8 cellular contexts compared by ENCODE assay signal in the genomic region with DNA sequence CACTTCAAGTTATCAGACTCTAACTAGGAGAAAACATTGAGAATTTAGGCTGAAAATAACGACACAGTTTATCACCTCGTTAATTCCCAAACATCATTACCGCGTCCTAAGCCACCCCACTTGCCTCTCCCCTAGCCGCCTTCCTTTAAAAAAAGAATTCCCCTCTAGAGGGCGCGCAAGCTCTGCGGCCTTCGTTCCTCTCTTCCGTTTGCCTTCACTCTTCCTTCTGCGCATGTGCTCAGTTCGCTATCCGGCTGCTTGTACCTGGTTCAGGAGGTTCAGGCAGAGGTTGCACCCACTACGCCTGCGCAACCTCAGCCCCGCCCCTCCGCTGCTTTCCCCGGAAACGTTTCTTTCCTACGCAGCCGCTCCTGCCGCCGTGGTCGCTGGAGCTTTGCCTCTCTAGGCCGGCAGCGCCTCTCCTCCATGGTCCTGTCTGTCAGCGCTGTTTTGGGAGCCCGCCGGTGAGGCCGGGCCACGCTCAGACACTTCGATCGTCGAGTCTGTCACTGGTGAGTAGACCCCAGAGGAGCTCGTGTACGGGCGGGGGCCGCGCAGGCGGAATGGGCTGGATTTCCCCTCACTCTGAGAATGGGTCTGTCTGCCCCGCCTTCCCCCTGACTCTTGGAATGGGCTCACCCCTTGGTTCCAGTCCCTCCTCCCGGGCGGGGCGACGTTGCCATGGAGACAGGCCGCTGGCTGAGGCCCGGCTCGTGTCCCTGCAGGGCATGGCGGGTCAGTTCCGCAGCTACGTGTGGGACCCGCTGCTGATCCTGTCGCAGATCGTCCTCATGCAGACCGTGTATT. TPM values are rescaled to one million over a fixed set of nuclear protein-coding genes. Genes with fewer than 3 reads are reported as not detected.
DNase-seq lines count a peak whose midpoint lies in the region; ATAC-seq and TF ChIP-seq lines count a peak whose summit lies in the region.

A gene (plus strand): TSS at position 353 of the 807 bp plus-strand sequence. CDS start 376 bp downstream, at position 729.

- POLR2A ChIA-PET in SK-N-SH (lab: Yijun Ruan, JAX) = interaction anchor here (0.6 to 2.5 kb wide), 14 partner anchors 9 to 478 kb away, joined by 3 to 21 read pairs (median 4); a partner anchor contains a TSS

- H3K4me2 ChIP-seq in SK-N-SH = peak within 1 kb of the TSS; percentile 92

- WGBS in SK-N-SH (ENCODE audit: low lambda C conversion rate) = 2% methylated on average over 28 of the region's 55 CpGs

- H3F3A ChIP-seq in SK-N-SH (replicated peaks; ENCODE audit: insufficient read depth) = no peaks in the 10 kb centered on the region

- TF ChIP-seq RAD21 in SK-N-SH (IDR thresholded peaks at IDR 0.05; ENCODE audit: low read length) = peak; percentile 87

- H3K36me3 ChIP-seq in SK-N-SH (replicated peaks in 1 of 2; ENCODE audit: control insufficient read depth in 1 of 2, insufficient read depth in 2 of 2, low read length in 1 of 2) = peaks cover 21 to 30% of the 10 kb centered on the region in 2 experiments

- peaks cover 0 to 11% of the 10 kb centered on the region in 2 experiments; a peak in 2 of 4 replicates for H3K4me1 ChIP-seq in SK-N-SH (ENCODE audit: control insufficient read depth in 1 of 2, insufficient read depth in 2 of 2, low read depth in 1 of 2, low read length in 1 of 2)

- H4K20me1 ChIP-seq in SK-N-SH (ENCODE audit: insufficient read depth) = no peaks in the 10 kb centered on the region

- ATAC-seq in HG02588 (IDR thresholded peaks at IDR 0.05; ENCODE audit: unreplicated experiment) = peak; percentile 79

- DNase-seq in GM10266 (ENCODE audit: extremely low spot score) (peak; percentile 92), NCI-H1048 (lab: John Stamatoyannopoulos, UW) (peak; percentile 96), SK-N-SH (peak; percentile 96), germinal center (ENCODE audit: low spot score) (peak; percentile 98), non-pigmented ciliary epithelial cell (ENCODE audit: low read depth) (peak; percentile 95), superior temporal gyrus (ENCODE audit: extremely low spot score) (peak; percentile 99)
- peak; percentile 98 for DNase-seq in activated naive CD4-positive, alpha-beta T cell treated with anti-CD3 and anti-CD28 coated beads, Interleukin-2, amount 50 U/mL, for 16 hours

- no peaks in the 10 kb centered on the region for H3K27me3 ChIP-seq in SK-N-SH (ENCODE audit: insufficient read depth)

- peak within 1 kb of the TSS; percentile 91 to 97 for H3K27ac ChIP-seq in SK-N-SH (ENCODE audit: low read depth in 2 of 2, low read length in 1 of 2)

- peak; percentile 78 for TF ChIP-seq CTCF in GM10266 (IDR thresholded peaks at IDR 0.05; ENCODE audit: control insufficient read depth, insufficient read depth, low read depth, missing control alignments)
- TF ChIP-seq CTCF in SK-N-SH (IDR thresholded peaks at IDR 0.05) = peak; percentile 88

- CTCF ChIA-PET in SK-N-SH (lab: Yijun Ruan, JAX) = interaction anchor here (0.6 to 6.4 kb wide), 45 partner anchors 9 to 477 kb away, joined by 3 to 80 read pairs (median 5); a partner anchor contains a TSS

- H3K9me3 ChIP-seq in SK-N-SH = no peaks in the 10 kb centered on the region

- peak within 1 kb of the TSS; percentile 90; the same call in 1 of the 2 replicates for H2AFZ ChIP-seq in SK-N-SH (ENCODE audit: low read depth)

- peak within 1 kb of the TSS; percentile 85 for H3K9ac ChIP-seq in SK-N-SH

- H3K4me3 ChIP-seq in SK-N-SH (ENCODE audit: low read depth in 2 of 2, low read length in 1 of 2) = peak within 1 kb of the TSS; percentile 80 to 92

- no peaks in the 10 kb centered on the region for H3K9me2 ChIP-seq in SK-N-SH

- peaks cover 27% of the 10 kb centered on the region for H3K79me2 ChIP-seq in SK-N-SH (ENCODE audit: insufficient read depth)

- peak; percentile 13 to 15; a peak in 1 of 4 replicates for TF ChIP-seq EP300 in SK-N-SH (IDR thresholded peaks at IDR 0.05; ENCODE audit: borderline replicate concordance in 1 of 2, low read depth in 1 of 2, low read length in 1 of 2)

TF ChIP-seq in SK-N-SH, 30 proteins besides CTCF, POLR2A, EP300 and RAD21:
- TF ChIP-seq, protein P1, sequence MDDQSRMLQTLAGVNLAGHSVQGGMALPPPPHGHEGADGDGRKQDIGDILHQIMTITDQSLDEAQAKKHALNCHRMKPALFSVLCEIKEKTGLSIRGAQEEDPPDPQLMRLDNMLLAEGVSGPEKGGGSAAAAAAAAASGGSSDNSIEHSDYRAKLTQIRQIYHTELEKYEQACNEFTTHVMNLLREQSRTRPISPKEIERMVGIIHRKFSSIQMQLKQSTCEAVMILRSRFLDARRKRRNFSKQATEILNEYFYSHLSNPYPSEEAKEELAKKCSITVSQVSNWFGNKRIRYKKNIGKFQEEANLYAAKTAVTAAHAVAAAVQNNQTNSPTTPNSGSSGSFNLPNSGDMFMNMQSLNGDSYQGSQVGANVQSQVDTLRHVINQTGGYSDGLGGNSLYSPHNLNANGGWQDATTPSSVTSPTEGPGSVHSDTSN (IDR thresholded peaks at IDR 0.05) = peak; percentile 47
- TF ChIP-seq GABPA (IDR thresholded peaks at IDR 0.05; ENCODE audit: low read depth) (peak; percentile 84), GATA2 (CRISPR knock-in tag; IDR thresholded peaks at IDR 0.05) (no peak), JUND (IDR thresholded peaks at IDR 0.05) (no peak), CHD2 (IDR thresholded peaks at IDR 0.05; ENCODE audit: low read length, partially characterized antibody) (peak; percentile 59), MXI1 (IDR thresholded peaks at IDR 0.05; ENCODE audit: low read depth, low read length) (peak; percentile 98), YY1 (IDR thresholded peaks at IDR 0.05; ENCODE audit: low read depth) (0 out of 2 replicates have a peak, but pooled peaks have one; percentile 44), POLR2AphosphoS5 (IDR thresholded peaks at IDR 0.05; ENCODE audit: low read depth, low read length) (peak; percentile 90), TAF1 (IDR thresholded peaks at IDR 0.05; ENCODE audit: borderline replicate concordance, low read depth, low read length) (0 out of 2 replicates have a peak, but pooled peaks have one; percentile 50), SIN3A (IDR thresholded peaks at IDR 0.05; ENCODE audit: borderline replicate concordance, low read depth, low read length) (peak; percentile 62), EZH2phosphoT487 (IDR thresholded peaks at IDR 0.05; ENCODE audit: borderline replicate concordance, low read depth) (no peak), TCF12 (IDR thresholded peaks at IDR 0.05) (peak; percentile 16; the same call in 1 of the 2 replicates), RCOR1 (IDR thresholded peaks at IDR 0.05; ENCODE audit: low read length) (no peak), FOSL2 (IDR thresholded peaks at IDR 0.05; ENCODE audit: borderline replicate concordance, low read depth) (no peak), SMC3 (IDR thresholded peaks at IDR 0.05; ENCODE audit: low read depth, low read length) (peak; percentile 72), NRF1 (IDR thresholded peaks at IDR 0.05; ENCODE audit: low read depth, low read length) (peak; percentile 97), ELF1 (IDR thresholded peaks at IDR 0.05) (peak; percentile 87), MEF2A (IDR thresholded peaks at IDR 0.05; ENCODE audit: borderline replicate concordance, low read depth) (no peak)
- TF ChIP-seq, protein P2, sequence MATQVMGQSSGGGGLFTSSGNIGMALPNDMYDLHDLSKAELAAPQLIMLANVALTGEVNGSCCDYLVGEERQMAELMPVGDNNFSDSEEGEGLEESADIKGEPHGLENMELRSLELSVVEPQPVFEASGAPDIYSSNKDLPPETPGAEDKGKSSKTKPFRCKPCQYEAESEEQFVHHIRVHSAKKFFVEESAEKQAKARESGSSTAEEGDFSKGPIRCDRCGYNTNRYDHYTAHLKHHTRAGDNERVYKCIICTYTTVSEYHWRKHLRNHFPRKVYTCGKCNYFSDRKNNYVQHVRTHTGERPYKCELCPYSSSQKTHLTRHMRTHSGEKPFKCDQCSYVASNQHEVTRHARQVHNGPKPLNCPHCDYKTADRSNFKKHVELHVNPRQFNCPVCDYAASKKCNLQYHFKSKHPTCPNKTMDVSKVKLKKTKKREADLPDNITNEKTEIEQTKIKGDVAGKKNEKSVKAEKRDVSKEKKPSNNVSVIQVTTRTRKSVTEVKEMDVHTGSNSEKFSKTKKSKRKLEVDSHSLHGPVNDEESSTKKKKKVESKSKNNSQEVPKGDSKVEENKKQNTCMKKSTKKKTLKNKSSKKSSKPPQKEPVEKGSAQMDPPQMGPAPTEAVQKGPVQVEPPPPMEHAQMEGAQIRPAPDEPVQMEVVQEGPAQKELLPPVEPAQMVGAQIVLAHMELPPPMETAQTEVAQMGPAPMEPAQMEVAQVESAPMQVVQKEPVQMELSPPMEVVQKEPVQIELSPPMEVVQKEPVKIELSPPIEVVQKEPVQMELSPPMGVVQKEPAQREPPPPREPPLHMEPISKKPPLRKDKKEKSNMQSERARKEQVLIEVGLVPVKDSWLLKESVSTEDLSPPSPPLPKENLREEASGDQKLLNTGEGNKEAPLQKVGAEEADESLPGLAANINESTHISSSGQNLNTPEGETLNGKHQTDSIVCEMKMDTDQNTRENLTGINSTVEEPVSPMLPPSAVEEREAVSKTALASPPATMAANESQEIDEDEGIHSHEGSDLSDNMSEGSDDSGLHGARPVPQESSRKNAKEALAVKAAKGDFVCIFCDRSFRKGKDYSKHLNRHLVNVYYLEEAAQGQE (IDR thresholded peaks at IDR 0.05; ENCODE audit: low read depth, low read length) = no peak

RNA-seq across cellular contexts. Expression of the gene that starts here (rescaled TPM):
- polyA plus RNA-seq in SK-N-SH (2012; rRNA removed) = 26.5 and 26.9 TPM in 2 replicates
- polyA plus RNA-seq in SK-N-SH (2012; cell fraction: cytosol; rRNA removed) = 14.0 and 16.3 TPM in 2 replicates
- polyA plus RNA-seq in SK-N-SH (2012; cell fraction: nucleus; rRNA removed) = 12.4 and 20.0 TPM in 2 replicates

Comparison
In these comparisons a context has a peak if more than half of its experiments do, and no peak if none do; other contexts are left out.
1. Peak in every context shown above with its lines: DNase-seq, ATAC-seq, H3K4me3 ChIP-seq and H3K27ac ChIP-seq.